ENCODE assay signal across 8 cellular contexts in the genomic region with DNA sequence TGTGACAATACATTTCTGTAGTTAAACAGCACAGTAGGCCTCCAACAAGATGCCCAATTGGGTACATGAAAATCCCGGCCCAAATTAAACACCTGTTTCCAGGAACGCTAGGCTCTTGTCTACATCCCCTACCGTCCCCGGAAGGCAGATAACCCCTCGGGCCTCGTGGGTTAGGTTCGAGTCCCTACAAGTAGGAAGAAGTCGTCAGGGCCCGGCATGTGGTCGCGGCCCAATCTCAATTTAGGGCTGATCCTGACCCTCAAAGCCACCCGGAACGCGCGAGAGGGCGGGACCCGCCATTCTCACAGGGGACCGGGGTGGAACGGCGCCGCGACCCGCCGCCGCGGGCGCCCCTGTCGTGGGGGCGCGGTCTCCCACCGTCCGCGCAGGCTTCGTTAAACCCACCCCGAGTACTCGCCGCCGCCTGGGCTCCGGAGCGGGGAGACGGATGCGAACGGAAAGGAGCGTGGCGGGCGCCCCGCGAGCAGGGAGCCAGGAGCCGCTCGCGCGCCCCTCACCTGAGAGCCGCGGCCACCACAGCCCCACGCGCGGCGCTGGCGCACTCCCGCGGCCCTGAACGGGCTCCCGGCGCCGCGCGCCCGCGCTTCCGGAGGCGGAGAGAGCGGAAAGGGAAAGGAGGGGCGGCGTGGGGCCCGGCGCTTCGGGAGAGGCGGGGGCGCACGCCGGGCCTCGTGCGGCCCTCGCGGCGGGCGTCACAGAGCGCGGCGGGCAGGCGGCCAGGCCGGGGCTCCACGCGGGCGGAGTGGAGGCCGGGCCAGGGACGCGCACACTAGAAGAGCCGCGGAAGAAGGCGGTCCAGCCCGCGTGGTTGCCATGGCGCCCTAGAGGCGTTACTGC. TPM values are rescaled to one million over a fixed set of nuclear protein-coding genes. Genes with fewer than 3 reads are reported as not detected.
DNase-seq lines count a peak whose midpoint lies in the region; ATAC-seq and TF ChIP-seq lines count a peak whose summit lies in the region.

TSS of gene CFAP97 (minus strand) at position 621 of the 858 bp plus-strand sequence. CDS start 12,804 bp downstream, outside the sequence.

- no peaks in the 10 kb centered on the region for H3K9me3 ChIP-seq in psoas muscle

- H3K4me3 ChIP-seq in GM12865 (ENCODE audit: low read depth, low read length) = peak within 1 kb of the TSS; percentile 88
- H3K4me3 ChIP-seq in psoas muscle = peak within 1 kb of the TSS; percentile 93

- TF ChIP-seq CTCF in GM12865 (IDR thresholded peaks at IDR 0.05; ENCODE audit: insufficient read depth, low read depth, low read length, missing control alignments) (no peak), psoas muscle (IDR thresholded peaks at IDR 0.05) (no peak)

- peak within 1 kb of the TSS; percentile 99 for H3K27ac ChIP-seq in psoas muscle

- no peaks in the 10 kb centered on the region for H3K27me3 ChIP-seq in psoas muscle (ENCODE audit: insufficient read depth in 3 of 3, low read length in 2 of 3)

- DNase-seq in GM12865 (ENCODE audit: low read depth) (peak; percentile 91), HEK293T (ENCODE audit: extremely low spot score) (peak; percentile 43), NCI-H1048 (lab: John Stamatoyannopoulos, UW) (peak; percentile 52), T-helper 2 cell (peak; percentile 69 to 92 (median 78)), amygdala (lab: John Stamatoyannopoulos, UW) (peak; percentile 5 to 94 (median 80)), left ventricle myocardium superior (peak; percentile 97), psoas muscle (peak; percentile 94), ureter (ENCODE audit: low spot score) (peak; percentile 89)

- 0 to 1% (median 1%) methylated on average over 56 to 105 of the region's 105 CpGs for WGBS in psoas muscle, 3 donors

- CTCF ChIA-PET in HEK293T (lab: Yijun Ruan, JAX) = no interaction called here

- H3K4me1 ChIP-seq in psoas muscle = peaks cover 14% of the 10 kb centered on the region

- ATAC-seq in left ventricle myocardium superior (peak; percentile 95), psoas muscle (peak; percentile 88 to 92 (median 90))

- no peaks in the 10 kb centered on the region for H3K36me3 ChIP-seq in psoas muscle (ENCODE audit: insufficient read depth in 1 of 2, low read depth in 1 of 2)

- intact Hi-C loops in left ventricle myocardium superior (cut with micrococcal nuclease) (no loop called here), psoas muscle (cut with DNase I) (loop anchor here in 1 of 2 donors (10.0 kb wide), 2 partner anchors 191 to 831 kb away; partner anchors contain the start of genes ANKRD37 and LRP2BP)

- POLR2A ChIA-PET in HEK293T (lab: Yijun Ruan, JAX) = interaction anchor here (1.0 to 2.1 kb wide), 4 partner anchors 24 to 469 kb away, joined by 4 to 8 read pairs (median 5); partner anchors contain the start of genes CENPU and SLC25A4

TF ChIP-seq in HEK293T, 16 proteins besides CTCF, POLR2A, EP300 and RAD21:
- TF ChIP-seq L3MBTL2 (conservative IDR thresholded peaks at IDR 0.05) (peak; percentile 54; the same call in 1 of the 2 replicates), LEF1 (IDR thresholded peaks at IDR 0.05; ENCODE audit: borderline replicate concordance) (no peak), SP1 (IDR thresholded peaks at IDR 0.05) (no peak)

RNA-seq across cellular contexts. Expression of gene CFAP97, which starts in this region (rescaled TPM):
- total RNA-seq in left ventricle myocardium superior (9.8 TPM), psoas muscle (10 to 100 TPM; 10.1 to 20.3 (median 11.3) TPM), ureter (49.3 TPM)
- polyA plus RNA-seq in psoas muscle = 1 to 10 TPM; 3.0 to 7.7 (median 7.5) TPM

Comparison
In these comparisons a context has a peak if more than half of its experiments do, and no peak if none do; other contexts are left out.
1. Peak in every context shown above with its lines: DNase-seq, ATAC-seq, H3K4me3 ChIP-seq and H3K27ac ChIP-seq.
2. DNase-seq: peak in every context shown above with its lines; median percentile 97 in left ventricle myocardium superior; 94 in psoas muscle; 91 in GM12865; 89 in ureter; 80 in amygdala; 78 in T-helper 2 cell; 52 in NCI-H1048; 43 in HEK293T.